Comparison of ENCODE assay signal across 7 cellular contexts in the genomic region with DNA sequence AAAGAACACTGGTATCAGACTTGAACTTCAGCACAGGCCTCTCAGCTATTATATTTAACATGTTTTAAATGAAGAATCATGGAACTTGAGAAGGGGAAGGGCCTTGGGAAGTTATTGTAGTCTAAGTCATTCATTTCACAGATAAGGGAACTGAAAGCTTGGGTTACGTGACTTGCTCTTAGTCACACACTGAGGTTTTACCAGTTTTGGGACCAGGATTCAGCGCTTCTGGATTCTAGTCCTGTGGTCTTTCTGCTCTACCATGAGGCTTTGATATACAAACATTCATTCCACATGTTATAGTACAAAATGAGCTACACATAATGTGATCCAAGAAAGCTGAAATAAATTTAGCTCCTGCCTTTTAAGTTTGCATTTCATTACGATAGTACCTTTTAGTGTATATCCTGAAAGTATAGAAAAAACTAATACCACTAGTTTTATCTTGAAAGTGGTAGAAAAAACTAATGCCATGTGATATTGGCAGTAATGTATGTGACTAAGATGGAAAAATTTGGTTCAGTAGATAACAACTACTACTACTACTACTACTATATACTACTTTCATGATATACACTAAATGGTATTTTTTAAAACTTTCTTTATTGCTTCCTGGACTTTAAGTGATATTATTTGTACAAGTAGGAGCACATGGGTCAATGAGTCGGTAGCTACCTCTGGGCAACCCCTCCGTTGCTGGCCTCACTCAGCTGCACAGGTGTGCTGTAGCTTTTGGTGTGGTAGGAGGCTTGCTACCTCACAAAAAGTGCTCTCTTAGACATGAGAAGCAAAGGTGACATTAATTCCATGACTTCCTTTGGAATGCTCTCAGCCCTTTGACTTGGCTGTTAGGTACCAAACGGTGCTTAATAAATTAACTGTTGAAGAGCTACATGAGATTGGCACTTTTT. TPM values are rescaled to one million over a fixed set of nuclear protein-coding genes. Genes with fewer than 3 reads are reported as not detected.
A peak's percentile ranks its signal among the peaks of the same experiment; 100 is the strongest.
DNase-seq lines count a peak whose midpoint lies in the region; ATAC-seq, FAIRE-seq and TF ChIP-seq lines count a peak whose summit lies in the region.

No MANE protein-coding gene starts in this region.

- FAIRE-seq in GM19239 (lab: Jason Lieb, UNC) = peak; percentile 97

- ATAC-seq in HG02884 (IDR thresholded peaks at IDR 0.05; ENCODE audit: unreplicated experiment) = peak; percentile 96
- no peak for ATAC-seq in gastroesophageal sphincter

- no peaks in the 10 kb centered on the region for H3K9me3 ChIP-seq in gastroesophageal sphincter

- H3K23ac ChIP-seq in mesendoderm (ENCODE audit: low read length) = no peak overlapping the region

- no peak overlapping the region for H3K56ac ChIP-seq in mesendoderm (ENCODE audit: low read length)

- no peak for TF ChIP-seq CTCF in gastroesophageal sphincter (IDR thresholded peaks at IDR 0.05)

- no peaks in the 10 kb centered on the region for H3K79me2 ChIP-seq in mesendoderm (ENCODE audit: control insufficient read depth, insufficient read depth, low read length)

- H3K36me3 ChIP-seq in mesendoderm (ENCODE audit: control insufficient read depth, insufficient read depth, low read length) (no peaks in the 10 kb centered on the region), gastroesophageal sphincter (no peaks in the 10 kb centered on the region)

- no peaks in the 10 kb centered on the region for H3K79me1 ChIP-seq in mesendoderm (ENCODE audit: low read length)

- H3K4me3 ChIP-seq in mesendoderm (ENCODE audit: low read length) (no peak overlapping the region), gastroesophageal sphincter (no peak overlapping the region)

- H3K27me3 ChIP-seq in mesendoderm (ENCODE audit: insufficient read depth, low read length, poor library complexity) (no peaks in the 10 kb centered on the region), gastroesophageal sphincter (no peaks in the 10 kb centered on the region)

- no peak overlapping the region for H3K18ac ChIP-seq in mesendoderm (ENCODE audit: low read length)

- no CpG with 5 or more reads among the region's 6 CpGs for WGBS in mesendoderm (ENCODE audit: extremely low coverage, insufficient coverage, low lambda C conversion rate)
- WGBS in gastroesophageal sphincter (ENCODE audit: low coverage in 1 of 2), 2 donors = 82 to 85% methylated on average over 4 to 6 of the region's 6 CpGs

- H3K4ac ChIP-seq in mesendoderm (ENCODE audit: low read depth, low read length) = peak overlapping the region; percentile 31

- no peak for TF ChIP-seq POLR2A in gastroesophageal sphincter (IDR thresholded peaks at IDR 0.05)

- H2BK120ac ChIP-seq in mesendoderm (ENCODE audit: low read depth, low read length) = no peak overlapping the region

- no peak overlapping the region for H3K9ac ChIP-seq in mesendoderm (ENCODE audit: low read length)

- no peak overlapping the region for H2BK5ac ChIP-seq in mesendoderm (ENCODE audit: low read length)

- no peak overlapping the region for H2AK5ac ChIP-seq in mesendoderm (ENCODE audit: low read length)

- no peak overlapping the region for H4K5ac ChIP-seq in mesendoderm (ENCODE audit: low read length)

- H3K4me1 ChIP-seq in mesendoderm (ENCODE audit: control insufficient read depth, low read depth, low read length) (no peaks in the 10 kb centered on the region), gastroesophageal sphincter (no peaks in the 10 kb centered on the region)

- no peak for TF ChIP-seq EP300 in gastroesophageal sphincter (IDR thresholded peaks at IDR 0.05)

- no peak overlapping the region for H3K4me2 ChIP-seq in mesendoderm (ENCODE audit: low read length)

- no peak overlapping the region for H3K27ac ChIP-seq in mesendoderm (ENCODE audit: low read depth, low read length)
- H3K27ac ChIP-seq in gastroesophageal sphincter = no peak overlapping the region

- DNase-seq in GM19239 (ENCODE audit: insufficient read length, low spot score) (peak; percentile 17), SIG-M5 treated with dmso at 0.1 percent for 504 hours (lab: John Stamatoyannopoulos, UW; ENCODE audit: unreplicated experiment) (peak; percentile 92), mesendoderm (peak; percentile 7), NCI-H1417 treated with DMSO at 0.1 percent for 48 hours (lab: John Stamatoyannopoulos, UW) (no peak), iPS-NIHi11 (ENCODE audit: low spot score) (no peak)

- no peak overlapping the region for H2BK15ac ChIP-seq in mesendoderm (replicated peaks; ENCODE audit: low read depth)

- H4K8ac ChIP-seq in mesendoderm (ENCODE audit: low read depth, low read length) = no peak overlapping the region

RNA-seq across cellular contexts. Expression of a gene that starts 40.7 kb away (rescaled TPM):
- polyA plus RNA-seq in mesendoderm (2013, experiment 1 of 2) = 1.1 TPM
- polyA plus RNA-seq in mesendoderm (2013, experiment 2 of 2) = 1.1 TPM
- total RNA-seq in gastroesophageal sphincter = 1 to 10 TPM; 2.4 to 8.4 (median 5.1) TPM

Comparison
In these comparisons a context has a peak if more than half of its experiments do, and no peak if none do; other contexts are left out.
1. DNase-seq: peak in GM19239 (single experiment), SIG-M5 treated with dmso at 0.1 percent for 504 hours (single experiment) and mesendoderm (single experiment); none in NCI-H1417 treated with DMSO at 0.1 percent for 48 hours (single experiment) and iPS-NIHi11 (single experiment).